ENCODE assay signal across 26 cellular contexts in genomic region chr12:130449291-130449690, GRCh38.
"Had no signal": no experiment of that assay in that cellular context is flagged by ENCODE, and none has a peak within 500 bp of the region (broad histone marks: within the 10 kb centered on the region; RNA-seq: fewer than 3 reads in every experiment).

No MANE protein-coding gene starts in this region.

- H3K36me3 Mint-ChIP-seq: naive thymus-derived CD4-positive, alpha-beta T cell; natural killer cell; neural progenitor cell; stimulated activated effector memory CD8-positive, alpha-beta T cell treated with anti-CD3 and anti-CD28 coated beads, Interleukin-12 subunit alpha, Interleukin-12 subunit beta, amount 100 ng/mL, for 72 hours; stimulated activated naive B cell treated with anti-CD40 and anti-IgM and Interleukin-4, amounts not matched to agents 10 μg/mL and 1 μg/mL and 100 μg/mL, for 72 hours had no signal

- H3K9ac ChIP-seq: neural progenitor cell had no signal

- H3K36me3 ChIP-seq: neural progenitor cell, neutrophil, pancreas, right lobe of liver, sigmoid colon, stomach, thoracic aorta, thyroid gland, tibial nerve, upper lobe of right lung, uterus had no signal

- H3K27me3 Mint-ChIP-seq: naive thymus-derived CD4-positive, alpha-beta T cell; stimulated activated naive B cell treated with anti-CD40 and anti-IgM and Interleukin-4, amounts not matched to agents 10 μg/mL and 1 μg/mL and 100 μg/mL, for 72 hours; stimulated activated naive CD8-positive, alpha-beta T cell treated with anti-CD3 and anti-CD28 coated beads, Interleukin-15, Interleukin-2, amounts not matched to agents 100 ng/mL and 50 ng/mL, for 24 hours had no signal

- H3K4me1 ChIP-seq: neural progenitor cell, pancreas, psoas muscle, right lobe of liver, sigmoid colon, stomach, thyroid gland, tibial nerve, upper lobe of right lung, uterus had no signal

- H3K27ac Mint-ChIP-seq: naive thymus-derived CD4-positive, alpha-beta T cell; natural killer cell; nephron; neural progenitor cell; stimulated activated effector memory CD8-positive, alpha-beta T cell treated with anti-CD3 and anti-CD28 coated beads, Interleukin-12 subunit alpha, Interleukin-12 subunit beta, amount 100 ng/mL, for 72 hours; stimulated activated naive B cell treated with anti-CD40 and anti-IgM and Interleukin-4, amounts not matched to agents 10 μg/mL and 1 μg/mL and 100 μg/mL, for 72 hours; stimulated activated naive CD8-positive, alpha-beta T cell treated with anti-CD3 and anti-CD28 coated beads, Interleukin-15, Interleukin-2, amounts not matched to agents 100 ng/mL and 50 ng/mL, for 24 hours had no signal

- FAIRE-seq: pancreas, small intestine had no signal

- H3K9me3 ChIP-seq: neutrophil, pancreas, psoas muscle, right lobe of liver, sigmoid colon, stomach, thoracic aorta, thyroid gland, upper lobe of right lung, uterus had no signal

- DNase-seq: naive thymus-derived CD4-positive, alpha-beta T cell; natural killer cell; nucleus accumbens; pancreas; psoas muscle; sigmoid colon; small intestine; stimulated activated CD4-positive, alpha-beta T cell treated with anti-CD3 and anti-CD28 coated beads, Interleukin-15, amount 100 ng/mL, for 24 hours; stimulated activated CD4-positive, alpha-beta T cell treated with anti-CD3 and anti-CD28 coated beads, Interleukin-2, amount 100 ng/mL, for 24 hours; stimulated activated CD4-positive, alpha-beta T cell treated with anti-CD3 and anti-CD28 coated beads, Interleukin-2, amount 100 ng/mL, for 48 hours; stimulated activated CD4-positive, alpha-beta T cell treated with anti-CD3 and anti-CD28 coated beads, Interleukin-4, amount 100 ng/mL, for 24 hours; stimulated activated naive B cell treated with anti-CD40 and anti-IgM and Interleukin-4, amounts not matched to agents 10 μg/mL and 1 μg/mL and 100 μg/mL, for 72 hours; stimulated activated naive CD4-positive, alpha-beta T cell treated with Interleukin-2 at 50 U/mL for 16 hours; stomach; thyroid gland; trophoblast cell; upper lobe of right lung; uterus had no signal

- H3K4me3 ChIP-seq: neural progenitor cell, pancreas, psoas muscle, right lobe of liver, sigmoid colon, stomach, thoracic aorta, thyroid gland, tibial nerve, upper lobe of right lung, uterus had no signal

- H3K4me3 Mint-ChIP-seq: naive thymus-derived CD4-positive, alpha-beta T cell; natural killer cell; nephron; neural progenitor cell; stimulated activated effector memory CD8-positive, alpha-beta T cell treated with anti-CD3 and anti-CD28 coated beads, Interleukin-12 subunit alpha, Interleukin-12 subunit beta, amount 100 ng/mL, for 72 hours; stimulated activated naive B cell treated with anti-CD40 and anti-IgM and Interleukin-4, amounts not matched to agents 10 μg/mL and 1 μg/mL and 100 μg/mL, for 72 hours; stimulated activated naive CD8-positive, alpha-beta T cell treated with anti-CD3 and anti-CD28 coated beads, Interleukin-15, Interleukin-2, amounts not matched to agents 100 ng/mL and 50 ng/mL, for 24 hours had no signal

- H3K9me3 Mint-ChIP-seq: natural killer cell; nephron; neural progenitor cell; stimulated activated effector memory CD8-positive, alpha-beta T cell treated with anti-CD3 and anti-CD28 coated beads, Interleukin-12 subunit alpha, Interleukin-12 subunit beta, amount 100 ng/mL, for 72 hours; stimulated activated naive CD8-positive, alpha-beta T cell treated with anti-CD3 and anti-CD28 coated beads, Interleukin-15, Interleukin-2, amounts not matched to agents 100 ng/mL and 50 ng/mL, for 24 hours had no signal

- H3K4me1 Mint-ChIP-seq: naive thymus-derived CD4-positive, alpha-beta T cell; natural killer cell; nephron; neural progenitor cell; stimulated activated effector memory CD8-positive, alpha-beta T cell treated with anti-CD3 and anti-CD28 coated beads, Interleukin-12 subunit alpha, Interleukin-12 subunit beta, amount 100 ng/mL, for 72 hours; stimulated activated naive B cell treated with anti-CD40 and anti-IgM and Interleukin-4, amounts not matched to agents 10 μg/mL and 1 μg/mL and 100 μg/mL, for 72 hours had no signal

- H3K27ac ChIP-seq: neural progenitor cell, neutrophil, pancreas, psoas muscle, right lobe of liver, sigmoid colon, stomach, thoracic aorta, thyroid gland, tibial nerve, upper lobe of right lung, uterus had no signal
